In genomic region chr1:156045070-156045469, GRCh38 we compare ENCODE assay signal across 1 cellular context.
TF ChIP-seq lines count a peak whose summit lies in the region.

No MANE protein-coding gene starts in this region.

TF ChIP-seq in HepG2, 621 proteins besides CTCF, POLR2A, EP300 and RAD21:
- TF ChIP-seq NFATC3 (CRISPR knock-in tag; IDR thresholded peaks at IDR 0.05) (no peak), ZNF207 (IDR thresholded peaks at IDR 0.05; ENCODE audit: borderline replicate concordance) (no peak), ZKSCAN1 (IDR thresholded peaks at IDR 0.05; ENCODE audit: low read length) (0 out of 2 replicates have a peak, but pooled peaks have one; percentile 22), BATF2 (CRISPR knock-in tag; IDR thresholded peaks at IDR 0.05) (no peak), KLF9 (CRISPR knock-in tag; IDR thresholded peaks at IDR 0.05; ENCODE audit: low read depth) (no peak), DBP (CRISPR knock-in tag; IDR thresholded peaks at IDR 0.05; ENCODE audit: not compliant biosample characterization) (no peak), TERF1 (CRISPR knock-in tag; IDR thresholded peaks at IDR 0.05) (no peak), RFX3 (CRISPR knock-in tag; IDR thresholded peaks at IDR 0.05) (no peak), MBD4 (IDR thresholded peaks at IDR 0.05; ENCODE audit: borderline replicate concordance, low read length) (no peak)
